1 cellular context compared by ENCODE assay signal in the genomic region with DNA sequence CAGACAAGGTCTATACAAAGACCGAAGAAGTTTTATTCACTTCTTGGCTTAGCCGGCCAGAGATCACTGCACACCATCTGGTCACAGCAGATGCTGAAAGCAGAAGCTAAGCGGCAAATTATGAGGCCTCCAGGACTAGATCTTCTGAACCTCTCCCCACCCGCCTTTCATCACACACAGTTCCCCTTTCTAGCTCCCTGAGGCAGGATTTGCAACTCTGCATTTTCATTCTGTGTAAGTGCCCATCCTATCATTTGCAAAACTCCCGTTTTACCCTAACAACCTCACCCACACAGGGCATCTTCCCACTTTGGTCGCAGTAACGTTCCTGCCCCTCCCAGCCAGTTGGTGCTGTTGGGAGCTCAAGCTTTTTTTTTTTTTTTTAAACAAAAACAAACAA.
TF ChIP-seq lines count a peak whose summit lies in the region.

No MANE protein-coding gene starts in this region.

TF ChIP-seq in K562, 482 proteins besides CTCF, POLR2A, EP300 and RAD21 (continued from another document and continues in another):
- TF ChIP-seq BMI1 (IDR thresholded peaks at IDR 0.05; ENCODE audit: low read length) (no peak), U2AF2 (optimal IDR thresholded peaks at IDR 0.05; ENCODE audit: low read depth, low read length) (no peak), MTA1 (IDR thresholded peaks at IDR 0.05; ENCODE audit: borderline replicate concordance) (no peak), SMARCE1 (IDR thresholded peaks at IDR 0.05) (peak; percentile 83), RNF2 (IDR thresholded peaks at IDR 0.05) (no peak), NCOR1 (IDR thresholded peaks at IDR 0.05) (0 out of 2 replicates have a peak, but pooled peaks have one; percentile 36), CBX8 (IDR thresholded peaks at IDR 0.05; ENCODE audit: borderline replicate concordance, extremely low read depth, low read depth, low read length, poor library complexity, severe bottlenecking) (no peak), BRD9 (IDR thresholded peaks at IDR 0.05; ENCODE audit: low read depth, partially characterized antibody) (peak; percentile 33), ETV1 (tag; conservative IDR thresholded peaks at IDR 0.05; ENCODE audit: low read depth) (no peak), DIDO1 (tag; IDR thresholded peaks at IDR 0.05; ENCODE audit: low read depth) (no peak), NR2C2 (CRISPR knock-in tag; IDR thresholded peaks at IDR 0.05) (no peak), NR2C2 (tag; IDR thresholded peaks at IDR 0.05) (peak; percentile 26; the same call in 1 of the 2 replicates), EZH2 (IDR thresholded peaks at IDR 0.05; ENCODE audit: borderline replicate concordance, low read depth, low read length) (no peak), CXXC5 (CRISPR knock-in tag; IDR thresholded peaks at IDR 0.05) (no peak; the same call in 1 of the 2 replicates), ZNF24 (IDR thresholded peaks at IDR 0.05) (no peak), DPF2 (IDR thresholded peaks at IDR 0.05) (peak; percentile 84), RFX5 (IDR thresholded peaks at IDR 0.05; ENCODE audit: low read depth, low read length) (no peak), SPI1 (IDR thresholded peaks at IDR 0.05; ENCODE audit: borderline replicate concordance, low read depth, low read length) (peak; percentile 98), ZNF217 (CRISPR knock-in tag; IDR thresholded peaks at IDR 0.05) (no peak), BCL6 (CRISPR knock-in tag; IDR thresholded peaks at IDR 0.05) (no peak), NFATC3 (IDR thresholded peaks at IDR 0.05) (no peak), ZNF584 (CRISPR knock-in tag; IDR thresholded peaks at IDR 0.05; ENCODE audit: low read depth) (no peak), ZNF282 (CRISPR knock-in tag; IDR thresholded peaks at IDR 0.05) (no peak), ARID2 (IDR thresholded peaks at IDR 0.05) (no peak), KLF16 (IDR thresholded peaks at IDR 0.05) (no peak; the same call in 1 of the 2 replicates), ZNF197 (CRISPR knock-in tag; IDR thresholded peaks at IDR 0.05; ENCODE audit: low read depth) (no peak), CBFA2T3 (IDR thresholded peaks at IDR 0.05) (peak; percentile 67), KLF1 (tag; IDR thresholded peaks at IDR 0.05) (no peak), MTA2 (IDR thresholded peaks at IDR 0.05; ENCODE audit: low read depth) (peak; percentile 61)
- TF ChIP-seq, protein P1, sequence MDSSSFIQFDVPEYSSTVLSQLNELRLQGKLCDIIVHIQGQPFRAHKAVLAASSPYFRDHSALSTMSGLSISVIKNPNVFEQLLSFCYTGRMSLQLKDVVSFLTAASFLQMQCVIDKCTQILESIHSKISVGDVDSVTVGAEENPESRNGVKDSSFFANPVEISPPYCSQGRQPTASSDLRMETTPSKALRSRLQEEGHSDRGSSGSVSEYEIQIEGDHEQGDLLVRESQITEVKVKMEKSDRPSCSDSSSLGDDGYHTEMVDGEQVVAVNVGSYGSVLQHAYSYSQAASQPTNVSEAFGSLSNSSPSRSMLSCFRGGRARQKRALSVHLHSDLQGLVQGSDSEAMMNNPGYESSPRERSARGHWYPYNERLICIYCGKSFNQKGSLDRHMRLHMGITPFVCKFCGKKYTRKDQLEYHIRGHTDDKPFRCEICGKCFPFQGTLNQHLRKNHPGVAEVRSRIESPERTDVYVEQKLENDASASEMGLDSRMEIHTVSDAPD (CRISPR knock-in tag; IDR thresholded peaks at IDR 0.05): no peak
- TF ChIP-seq, protein P2, sequence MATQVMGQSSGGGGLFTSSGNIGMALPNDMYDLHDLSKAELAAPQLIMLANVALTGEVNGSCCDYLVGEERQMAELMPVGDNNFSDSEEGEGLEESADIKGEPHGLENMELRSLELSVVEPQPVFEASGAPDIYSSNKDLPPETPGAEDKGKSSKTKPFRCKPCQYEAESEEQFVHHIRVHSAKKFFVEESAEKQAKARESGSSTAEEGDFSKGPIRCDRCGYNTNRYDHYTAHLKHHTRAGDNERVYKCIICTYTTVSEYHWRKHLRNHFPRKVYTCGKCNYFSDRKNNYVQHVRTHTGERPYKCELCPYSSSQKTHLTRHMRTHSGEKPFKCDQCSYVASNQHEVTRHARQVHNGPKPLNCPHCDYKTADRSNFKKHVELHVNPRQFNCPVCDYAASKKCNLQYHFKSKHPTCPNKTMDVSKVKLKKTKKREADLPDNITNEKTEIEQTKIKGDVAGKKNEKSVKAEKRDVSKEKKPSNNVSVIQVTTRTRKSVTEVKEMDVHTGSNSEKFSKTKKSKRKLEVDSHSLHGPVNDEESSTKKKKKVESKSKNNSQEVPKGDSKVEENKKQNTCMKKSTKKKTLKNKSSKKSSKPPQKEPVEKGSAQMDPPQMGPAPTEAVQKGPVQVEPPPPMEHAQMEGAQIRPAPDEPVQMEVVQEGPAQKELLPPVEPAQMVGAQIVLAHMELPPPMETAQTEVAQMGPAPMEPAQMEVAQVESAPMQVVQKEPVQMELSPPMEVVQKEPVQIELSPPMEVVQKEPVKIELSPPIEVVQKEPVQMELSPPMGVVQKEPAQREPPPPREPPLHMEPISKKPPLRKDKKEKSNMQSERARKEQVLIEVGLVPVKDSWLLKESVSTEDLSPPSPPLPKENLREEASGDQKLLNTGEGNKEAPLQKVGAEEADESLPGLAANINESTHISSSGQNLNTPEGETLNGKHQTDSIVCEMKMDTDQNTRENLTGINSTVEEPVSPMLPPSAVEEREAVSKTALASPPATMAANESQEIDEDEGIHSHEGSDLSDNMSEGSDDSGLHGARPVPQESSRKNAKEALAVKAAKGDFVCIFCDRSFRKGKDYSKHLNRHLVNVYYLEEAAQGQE (CRISPR knock-in tag; IDR thresholded peaks at IDR 0.05; ENCODE audit: low read depth): no peak
- TF ChIP-seq, protein P3, sequence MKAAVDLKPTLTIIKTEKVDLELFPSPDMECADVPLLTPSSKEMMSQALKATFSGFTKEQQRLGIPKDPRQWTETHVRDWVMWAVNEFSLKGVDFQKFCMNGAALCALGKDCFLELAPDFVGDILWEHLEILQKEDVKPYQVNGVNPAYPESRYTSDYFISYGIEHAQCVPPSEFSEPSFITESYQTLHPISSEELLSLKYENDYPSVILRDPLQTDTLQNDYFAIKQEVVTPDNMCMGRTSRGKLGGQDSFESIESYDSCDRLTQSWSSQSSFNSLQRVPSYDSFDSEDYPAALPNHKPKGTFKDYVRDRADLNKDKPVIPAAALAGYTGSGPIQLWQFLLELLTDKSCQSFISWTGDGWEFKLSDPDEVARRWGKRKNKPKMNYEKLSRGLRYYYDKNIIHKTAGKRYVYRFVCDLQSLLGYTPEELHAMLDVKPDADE (conservative IDR thresholded peaks at IDR 0.05; ENCODE audit: control insufficient read depth, low read depth, low read length): no peak
- TF ChIP-seq, protein P4, sequence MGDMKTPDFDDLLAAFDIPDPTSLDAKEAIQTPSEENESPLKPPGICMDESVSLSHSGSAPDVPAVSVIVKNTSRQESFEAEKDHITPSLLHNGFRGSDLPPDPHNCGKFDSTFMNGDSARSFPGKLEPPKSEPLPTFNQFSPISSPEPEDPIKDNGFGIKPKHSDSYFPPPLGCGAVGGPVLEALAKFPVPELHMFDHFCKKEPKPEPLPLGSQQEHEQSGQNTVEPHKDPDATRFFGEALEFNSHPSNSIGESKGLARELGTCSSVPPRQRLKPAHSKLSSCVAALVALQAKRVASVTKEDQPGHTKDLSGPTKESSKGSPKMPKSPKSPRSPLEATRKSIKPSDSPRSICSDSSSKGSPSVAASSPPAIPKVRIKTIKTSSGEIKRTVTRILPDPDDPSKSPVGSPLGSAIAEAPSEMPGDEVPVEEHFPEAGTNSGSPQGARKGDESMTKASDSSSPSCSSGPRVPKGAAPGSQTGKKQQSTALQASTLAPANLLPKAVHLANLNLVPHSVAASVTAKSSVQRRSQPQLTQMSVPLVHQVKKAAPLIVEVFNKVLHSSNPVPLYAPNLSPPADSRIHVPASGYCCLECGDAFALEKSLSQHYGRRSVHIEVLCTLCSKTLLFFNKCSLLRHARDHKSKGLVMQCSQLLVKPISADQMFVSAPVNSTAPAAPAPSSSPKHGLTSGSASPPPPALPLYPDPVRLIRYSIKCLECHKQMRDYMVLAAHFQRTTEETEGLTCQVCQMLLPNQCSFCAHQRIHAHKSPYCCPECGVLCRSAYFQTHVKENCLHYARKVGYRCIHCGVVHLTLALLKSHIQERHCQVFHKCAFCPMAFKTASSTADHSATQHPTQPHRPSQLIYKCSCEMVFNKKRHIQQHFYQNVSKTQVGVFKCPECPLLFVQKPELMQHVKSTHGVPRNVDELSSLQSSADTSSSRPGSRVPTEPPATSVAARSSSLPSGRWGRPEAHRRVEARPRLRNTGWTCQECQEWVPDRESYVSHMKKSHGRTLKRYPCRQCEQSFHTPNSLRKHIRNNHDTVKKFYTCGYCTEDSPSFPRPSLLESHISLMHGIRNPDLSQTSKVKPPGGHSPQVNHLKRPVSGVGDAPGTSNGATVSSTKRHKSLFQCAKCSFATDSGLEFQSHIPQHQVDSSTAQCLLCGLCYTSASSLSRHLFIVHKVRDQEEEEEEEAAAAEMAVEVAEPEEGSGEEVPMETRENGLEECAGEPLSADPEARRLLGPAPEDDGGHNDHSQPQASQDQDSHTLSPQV (IDR thresholded peaks at IDR 0.05): 0 out of 2 replicates have a peak, but pooled peaks have one; percentile 28
- TF ChIP-seq, protein P5, sequence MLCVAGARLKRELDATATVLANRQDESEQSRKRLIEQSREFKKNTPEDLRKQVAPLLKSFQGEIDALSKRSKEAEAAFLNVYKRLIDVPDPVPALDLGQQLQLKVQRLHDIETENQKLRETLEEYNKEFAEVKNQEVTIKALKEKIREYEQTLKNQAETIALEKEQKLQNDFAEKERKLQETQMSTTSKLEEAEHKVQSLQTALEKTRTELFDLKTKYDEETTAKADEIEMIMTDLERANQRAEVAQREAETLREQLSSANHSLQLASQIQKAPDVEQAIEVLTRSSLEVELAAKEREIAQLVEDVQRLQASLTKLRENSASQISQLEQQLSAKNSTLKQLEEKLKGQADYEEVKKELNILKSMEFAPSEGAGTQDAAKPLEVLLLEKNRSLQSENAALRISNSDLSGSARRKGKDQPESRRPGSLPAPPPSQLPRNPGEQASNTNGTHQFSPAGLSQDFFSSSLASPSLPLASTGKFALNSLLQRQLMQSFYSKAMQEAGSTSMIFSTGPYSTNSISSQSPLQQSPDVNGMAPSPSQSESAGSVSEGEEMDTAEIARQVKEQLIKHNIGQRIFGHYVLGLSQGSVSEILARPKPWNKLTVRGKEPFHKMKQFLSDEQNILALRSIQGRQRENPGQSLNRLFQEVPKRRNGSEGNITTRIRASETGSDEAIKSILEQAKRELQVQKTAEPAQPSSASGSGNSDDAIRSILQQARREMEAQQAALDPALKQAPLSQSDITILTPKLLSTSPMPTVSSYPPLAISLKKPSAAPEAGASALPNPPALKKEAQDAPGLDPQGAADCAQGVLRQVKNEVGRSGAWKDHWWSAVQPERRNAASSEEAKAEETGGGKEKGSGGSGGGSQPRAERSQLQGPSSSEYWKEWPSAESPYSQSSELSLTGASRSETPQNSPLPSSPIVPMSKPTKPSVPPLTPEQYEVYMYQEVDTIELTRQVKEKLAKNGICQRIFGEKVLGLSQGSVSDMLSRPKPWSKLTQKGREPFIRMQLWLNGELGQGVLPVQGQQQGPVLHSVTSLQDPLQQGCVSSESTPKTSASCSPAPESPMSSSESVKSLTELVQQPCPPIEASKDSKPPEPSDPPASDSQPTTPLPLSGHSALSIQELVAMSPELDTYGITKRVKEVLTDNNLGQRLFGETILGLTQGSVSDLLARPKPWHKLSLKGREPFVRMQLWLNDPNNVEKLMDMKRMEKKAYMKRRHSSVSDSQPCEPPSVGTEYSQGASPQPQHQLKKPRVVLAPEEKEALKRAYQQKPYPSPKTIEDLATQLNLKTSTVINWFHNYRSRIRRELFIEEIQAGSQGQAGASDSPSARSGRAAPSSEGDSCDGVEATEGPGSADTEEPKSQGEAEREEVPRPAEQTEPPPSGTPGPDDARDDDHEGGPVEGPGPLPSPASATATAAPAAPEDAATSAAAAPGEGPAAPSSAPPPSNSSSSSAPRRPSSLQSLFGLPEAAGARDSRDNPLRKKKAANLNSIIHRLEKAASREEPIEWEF (CRISPR knock-in tag; IDR thresholded peaks at IDR 0.05): no peak
- TF ChIP-seq, protein P6, sequence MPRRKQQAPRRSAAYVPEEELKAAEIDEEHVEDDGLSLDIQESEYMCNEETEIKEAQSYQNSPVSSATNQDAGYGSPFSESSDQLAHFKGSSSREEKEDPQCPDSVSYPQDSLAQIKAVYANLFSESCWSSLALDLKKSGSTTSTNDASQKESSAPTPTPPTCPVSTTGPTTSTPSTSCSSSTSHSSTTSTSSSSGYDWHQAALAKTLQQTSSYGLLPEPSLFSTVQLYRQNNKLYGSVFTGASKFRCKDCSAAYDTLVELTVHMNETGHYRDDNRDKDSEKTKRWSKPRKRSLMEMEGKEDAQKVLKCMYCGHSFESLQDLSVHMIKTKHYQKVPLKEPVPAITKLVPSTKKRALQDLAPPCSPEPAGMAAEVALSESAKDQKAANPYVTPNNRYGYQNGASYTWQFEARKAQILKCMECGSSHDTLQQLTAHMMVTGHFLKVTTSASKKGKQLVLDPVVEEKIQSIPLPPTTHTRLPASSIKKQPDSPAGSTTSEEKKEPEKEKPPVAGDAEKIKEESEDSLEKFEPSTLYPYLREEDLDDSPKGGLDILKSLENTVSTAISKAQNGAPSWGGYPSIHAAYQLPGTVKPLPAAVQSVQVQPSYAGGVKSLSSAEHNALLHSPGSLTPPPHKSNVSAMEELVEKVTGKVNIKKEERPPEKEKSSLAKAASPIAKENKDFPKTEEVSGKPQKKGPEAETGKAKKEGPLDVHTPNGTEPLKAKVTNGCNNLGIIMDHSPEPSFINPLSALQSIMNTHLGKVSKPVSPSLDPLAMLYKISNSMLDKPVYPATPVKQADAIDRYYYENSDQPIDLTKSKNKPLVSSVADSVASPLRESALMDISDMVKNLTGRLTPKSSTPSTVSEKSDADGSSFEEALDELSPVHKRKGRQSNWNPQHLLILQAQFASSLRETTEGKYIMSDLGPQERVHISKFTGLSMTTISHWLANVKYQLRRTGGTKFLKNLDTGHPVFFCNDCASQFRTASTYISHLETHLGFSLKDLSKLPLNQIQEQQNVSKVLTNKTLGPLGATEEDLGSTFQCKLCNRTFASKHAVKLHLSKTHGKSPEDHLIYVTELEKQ (CRISPR knock-in tag; IDR thresholded peaks at IDR 0.05): no peak
- TF ChIP-seq, protein P7, sequence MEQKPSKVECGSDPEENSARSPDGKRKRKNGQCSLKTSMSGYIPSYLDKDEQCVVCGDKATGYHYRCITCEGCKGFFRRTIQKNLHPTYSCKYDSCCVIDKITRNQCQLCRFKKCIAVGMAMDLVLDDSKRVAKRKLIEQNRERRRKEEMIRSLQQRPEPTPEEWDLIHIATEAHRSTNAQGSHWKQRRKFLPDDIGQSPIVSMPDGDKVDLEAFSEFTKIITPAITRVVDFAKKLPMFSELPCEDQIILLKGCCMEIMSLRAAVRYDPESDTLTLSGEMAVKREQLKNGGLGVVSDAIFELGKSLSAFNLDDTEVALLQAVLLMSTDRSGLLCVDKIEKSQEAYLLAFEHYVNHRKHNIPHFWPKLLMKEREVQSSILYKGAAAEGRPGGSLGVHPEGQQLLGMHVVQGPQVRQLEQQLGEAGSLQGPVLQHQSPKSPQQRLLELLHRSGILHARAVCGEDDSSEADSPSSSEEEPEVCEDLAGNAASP (IDR thresholded peaks at IDR 0.05): no peak
- TF ChIP-seq, protein P8, sequence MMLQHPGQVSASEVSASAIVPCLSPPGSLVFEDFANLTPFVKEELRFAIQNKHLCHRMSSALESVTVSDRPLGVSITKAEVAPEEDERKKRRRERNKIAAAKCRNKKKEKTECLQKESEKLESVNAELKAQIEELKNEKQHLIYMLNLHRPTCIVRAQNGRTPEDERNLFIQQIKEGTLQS (IDR thresholded peaks at IDR 0.05): no peak
- TF ChIP-seq, protein P8 (CRISPR knock-in tag; conservative IDR thresholded peaks at IDR 0.05): no peak
